In the genomic region with DNA sequence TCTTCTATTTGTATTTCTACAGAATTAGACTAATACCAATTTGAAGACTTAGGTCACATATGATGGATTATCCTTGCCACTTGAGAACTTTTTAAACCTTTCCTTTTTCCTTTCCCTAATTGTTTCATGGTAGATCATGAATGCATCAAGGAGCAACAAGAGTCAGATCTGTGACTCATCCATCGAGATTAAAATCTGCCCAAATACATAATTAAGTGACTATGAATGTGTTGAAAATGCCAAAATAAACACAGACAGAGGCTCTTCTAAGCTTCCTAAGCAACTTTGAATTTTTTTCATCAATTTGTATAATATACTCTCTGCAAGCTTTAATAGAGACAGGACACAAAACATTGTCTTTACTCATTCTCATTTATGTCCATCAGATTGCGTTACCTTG, we compare ENCODE assay signal across 23 cellular contexts. TPM values are rescaled to one million over a fixed set of nuclear protein-coding genes. Genes with fewer than 3 reads are reported as not detected.
DNase-seq lines count a peak whose midpoint lies in the region; ATAC-seq, FAIRE-seq and TF ChIP-seq lines count a peak whose summit lies in the region.
"Had no signal": no experiment of that assay in that cellular context is flagged by ENCODE, and none has a peak within 500 bp of the region (broad histone marks: within the 10 kb centered on the region; RNA-seq: fewer than 3 reads in every experiment).

No MANE protein-coding gene starts in this region.

- no peak overlapping the region for H3K27ac Mint-ChIP-seq in MCF 10A (ENCODE audit: low read depth, unreplicated experiment)
- H3K27ac Mint-ChIP-seq in astrocyte (ENCODE audit: unreplicated experiment): no peak overlapping the region
- H3K27ac Mint-ChIP-seq: B cell; CD4-positive, CD25-positive, alpha-beta regulatory T cell; CD8-positive, alpha-beta T cell had no signal

- H3K4me1 Mint-ChIP-seq in MCF 10A (ENCODE audit: insufficient read depth, unreplicated experiment): peaks cover 14% of the 10 kb centered on the region
- H3K4me1 Mint-ChIP-seq in astrocyte (ENCODE audit: low read depth, unreplicated experiment): no peaks in the 10 kb centered on the region
- H3K4me1 Mint-ChIP-seq: B cell; CD4-positive, CD25-positive, alpha-beta regulatory T cell had no signal

- no peaks in the 10 kb centered on the region for H4K20me1 ChIP-seq in astrocyte (ENCODE audit: insufficient read depth, low read length)
- H4K20me1 ChIP-seq: BLaER1 had no signal

- ATAC-seq in HG02678 (IDR thresholded peaks at IDR 0.05; ENCODE audit: unreplicated experiment) (no peak), HG03108 (IDR thresholded peaks at IDR 0.05; ENCODE audit: unreplicated experiment) (no peak)
- ATAC-seq: CD8-positive, alpha-beta T cell had no signal

- POLR2A ChIA-PET in MCF 10A (lab: Yijun Ruan, JAX): interaction anchor here (0.5 to 0.6 kb wide), 2 partner anchors 85 to 112 kb away, joined by 3 to 5 read pairs; no protein-coding TSS in a partner anchor

- no peaks in the 10 kb centered on the region for H3K9me3 Mint-ChIP-seq in MCF 10A (ENCODE audit: unreplicated experiment)
- H3K9me3 Mint-ChIP-seq in astrocyte (ENCODE audit: unreplicated experiment): no peaks in the 10 kb centered on the region
- H3K9me3 Mint-ChIP-seq: CD4-positive, CD25-positive, alpha-beta regulatory T cell; CD8-positive, alpha-beta T cell had no signal

- H3K4me1 ChIP-seq in breast epithelium (no peaks in the 10 kb centered on the region), astrocyte (ENCODE audit: insufficient read depth, low read length) (no peaks in the 10 kb centered on the region)
- H3K4me1 ChIP-seq: BLaER1, Caco-2 had no signal

- no peak overlapping the region for H2AFZ ChIP-seq in astrocyte (ENCODE audit: low read depth, low read length)

- H3K27ac ChIP-seq in breast epithelium: no peak overlapping the region
- no peak overlapping the region for H3K27ac ChIP-seq in astrocyte (ENCODE audit: low read depth, low read length)
- H3K27ac ChIP-seq: BLaER1, C4-2B had no signal

- H3K4me2 ChIP-seq in astrocyte (ENCODE audit: low read length): no peak overlapping the region
- H3K4me2 ChIP-seq: BLaER1 had no signal

- FAIRE-seq in astrocyte (lab: Jason Lieb, UNC): no peak
- FAIRE-seq: G401.6, GM12892, H54 had no signal

- intact Hi-C loops in MCF 10A (cut with micrococcal nuclease): no loop called here
- intact Hi-C loops in breast epithelium (cut with DNase I; ENCODE audit: low total_unique reads): no loop called here

- TF ChIP-seq CTCF in MCF 10A (IDR thresholded peaks at IDR 0.05; ENCODE audit: unreplicated experiment) (no peak), breast epithelium (IDR thresholded peaks at IDR 0.05) (no peak), astrocyte (IDR thresholded peaks at IDR 0.05; ENCODE audit: insufficient read depth, low read depth, low read length) (no peak), retinal pigment epithelial cell (conservative IDR thresholded peaks at IDR 0.05; ENCODE audit: low read depth, low read length) (no peak)

- no peak overlapping the region for H3K4me3 ChIP-seq in breast epithelium
- H3K4me3 ChIP-seq in astrocyte (ENCODE audit: insufficient read depth, low read depth, low read length): no peak overlapping the region
- no peak overlapping the region for H3K4me3 ChIP-seq in retinal pigment epithelial cell (ENCODE audit: low read length)
- H3K4me3 ChIP-seq: BLaER1 had no signal

- H3K36me3 Mint-ChIP-seq in MCF 10A (ENCODE audit: insufficient read depth, unreplicated experiment) (no peaks in the 10 kb centered on the region), astrocyte (ENCODE audit: low read depth, unreplicated experiment) (no peaks in the 10 kb centered on the region)
- H3K36me3 Mint-ChIP-seq: CD4-positive, CD25-positive, alpha-beta regulatory T cell; CD8-positive, alpha-beta T cell had no signal

- CTCF ChIA-PET in MCF 10A (lab: Yijun Ruan, JAX): interaction anchor here (0.6 kb wide), 1 partner anchor 1116 kb away, joined by 3 read pairs; no protein-coding TSS in a partner anchor

- H3K36me3 ChIP-seq in breast epithelium (no peaks in the 10 kb centered on the region), astrocyte (ENCODE audit: insufficient read depth, low read length) (no peaks in the 10 kb centered on the region)
- H3K36me3 ChIP-seq: BLaER1 had no signal

- H3K27me3 ChIP-seq in breast epithelium (no peaks in the 10 kb centered on the region), astrocyte (ENCODE audit: insufficient read depth, low read length) (no peaks in the 10 kb centered on the region)
- H3K27me3 ChIP-seq: BLaER1 had no signal

- H3K9me3 ChIP-seq in breast epithelium (no peaks in the 10 kb centered on the region), astrocyte (ENCODE audit: insufficient read depth, low read depth, low read length) (no peaks in the 10 kb centered on the region)
- H3K9me3 ChIP-seq: BLaER1, Caco-2 had no signal

- H3K4me3 Mint-ChIP-seq in MCF 10A (ENCODE audit: unreplicated experiment) (no peak overlapping the region), astrocyte (ENCODE audit: unreplicated experiment) (no peak overlapping the region)
- H3K4me3 Mint-ChIP-seq: B cell; CD4-positive, CD25-positive, alpha-beta regulatory T cell; CD8-positive, alpha-beta T cell had no signal

- H3K27me3 Mint-ChIP-seq in MCF 10A (ENCODE audit: insufficient read depth, unreplicated experiment) (no peaks in the 10 kb centered on the region), astrocyte (ENCODE audit: low read depth, unreplicated experiment) (no peaks in the 10 kb centered on the region)

- H3K79me2 ChIP-seq in astrocyte (ENCODE audit: insufficient read depth, low read length): no peaks in the 10 kb centered on the region

- peak; percentile 35 for DNase-seq in MCF 10A (ENCODE audit: unreplicated experiment)
- no peak for DNase-seq in breast epithelium (ENCODE audit: low spot score in 2 of 2)
- peak; percentile 6 for DNase-seq in EH (ENCODE audit: low read depth)
- DNase-seq in astrocyte (ENCODE audit: low read depth): peak; percentile 63
- DNase-seq in retinal pigment epithelial cell (ENCODE audit: low read depth): peak; percentile 61
- no peak for DNase-seq in NCI-H82 treated with DMSO at 0.1 percent for 48 hours (lab: John Stamatoyannopoulos, UW; ENCODE audit: unreplicated experiment)
- DNase-seq: Caco-2; CD4-positive, CD25-positive, alpha-beta regulatory T cell; CD8-positive, alpha-beta T cell; DMS53; DMS79 treated with DMSO at 0.1 percent for 48 hours; GOT3; HCEC 1CT had no signal

- TF ChIP-seq POLR2A in breast epithelium (IDR thresholded peaks at IDR 0.05): no peak

- no peak overlapping the region for H3K9ac ChIP-seq in astrocyte (ENCODE audit: low read length)
- H3K9ac ChIP-seq: BLaER1 had no signal

- no TSS peak for BruUV-seq in MCF 10A (replicated peaks; lab: Mats Ljungman, UMichigan)

RNA-seq across cellular contexts. Expression of gene HTR1E, which starts 23.5 kb away (rescaled TPM):
- not detected in 2 replicates for total RNA-seq in MCF 10A (2022)
- total RNA-seq in breast epithelium: not detected
- total RNA-seq in astrocyte: not detected in 2 replicates
- total RNA-seq: A172; B cell; Caco-2; CD4-positive, CD25-positive, alpha-beta regulatory T cell; CD8-positive, alpha-beta T cell; Daoy had no signal

Comparison
In these comparisons a context has a peak if more than half of its experiments do, and no peak if none do; other contexts are left out.
1. DNase-seq: peak in MCF 10A (single experiment), EH (single experiment), astrocyte (single experiment) and retinal pigment epithelial cell (single experiment); none in breast epithelium (0 of 2) and NCI-H82 treated with DMSO at 0.1 percent for 48 hours (single experiment).